Comparison of ENCODE assay signal across 1 cellular context in genomic region chr5:124649548-124650501, GRCh38.
TF ChIP-seq lines count a peak whose summit lies in the region.

No MANE protein-coding gene starts in this region.

TF ChIP-seq in GM23338, 12 proteins besides CTCF, POLR2A, EP300 and RAD21 (continued from another document):
- TF ChIP-seq ZNF462 (CRISPR knock-in tag; IDR thresholded peaks at IDR 0.05) (no peak), CREB1 (CRISPR knock-in tag; IDR thresholded peaks at IDR 0.05; ENCODE audit: low read depth) (no peak), JUNB (IDR thresholded peaks at IDR 0.05; ENCODE audit: unreplicated experiment) (no peak), POLR2AphosphoS5 (IDR thresholded peaks at IDR 0.05; ENCODE audit: low read depth) (no peak)
